ENCODE assay signal across 15 cellular contexts in the genomic region with DNA sequence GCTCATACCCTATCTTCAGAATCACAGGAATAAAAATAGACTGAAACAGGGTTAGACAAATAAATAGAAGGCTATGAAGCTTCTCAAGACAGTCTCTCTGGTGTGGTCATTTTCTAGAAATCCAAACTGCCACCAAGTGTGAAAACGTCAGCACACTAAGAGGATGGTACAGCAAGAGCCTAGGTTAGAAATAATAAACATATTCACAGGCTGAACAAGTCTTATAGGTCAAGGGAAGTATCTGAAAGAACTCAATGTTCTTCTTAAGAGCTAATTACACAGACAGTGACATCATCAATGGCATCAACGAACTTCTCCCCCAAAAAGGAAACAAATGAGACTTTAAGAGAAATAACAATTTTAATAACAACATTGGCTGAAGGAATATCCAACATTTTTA. TPM values are rescaled to one million over a fixed set of nuclear protein-coding genes. Genes with fewer than 3 reads are reported as not detected.
"Had no signal": no experiment of that assay in that cellular context is flagged by ENCODE, and none has a peak within 500 bp of the region (broad histone marks: within the 10 kb centered on the region; RNA-seq: fewer than 3 reads in every experiment).

No MANE protein-coding gene starts in this region.

- H3K4me3 Mint-ChIP-seq: activated CD8-positive, alpha-beta T cell treated with anti-CD3 and anti-CD28 coated beads, Interleukin-2, amount 10 ng/mL, durations not matched to agents 7 days and 5 days; activated naive CD4-positive, alpha-beta T cell treated with anti-CD3 and anti-CD28 coated beads for 36 hours; activated naive CD8-positive, alpha-beta T cell; WTC11 had no signal

- H3K27me3 Mint-ChIP-seq: activated naive CD8-positive, alpha-beta T cell had no signal

- DNase-seq: activated CD4-positive, CD25-positive, alpha-beta regulatory T cell treated with anti-CD3 and anti-CD28 coated beads, Interleukin-2, amount 50 U/mL, for 72 hours; activated CD8-positive, alpha-beta memory T cell treated with anti-CD3 and anti-CD28 coated beads, Interleukin-2, amount 50 U/mL, for 48 hours; KG1; NCI-H2029; NCI-H510A; NK-92 treated with Interleukin-12 subunit alpha and Interleukin-12 subunit beta, amount 100 ng/mL, for 24 hours; RPMI8226; SW 1271 had no signal

- H3K9me3 Mint-ChIP-seq: activated naive CD4-positive, alpha-beta T cell treated with anti-CD3 and anti-CD28 coated beads for 36 hours; WTC11 had no signal

- H3K36me3 Mint-ChIP-seq: WTC11 had no signal

- ATAC-seq: Panc1, Right ventricle myocardium inferior had no signal

- H3K27ac Mint-ChIP-seq: activated CD8-positive, alpha-beta T cell treated with anti-CD3 and anti-CD28 coated beads, Interleukin-2, amount 10 ng/mL, durations not matched to agents 7 days and 5 days; activated naive CD4-positive, alpha-beta T cell treated with anti-CD3 and anti-CD28 coated beads for 36 hours; activated naive CD8-positive, alpha-beta T cell; WTC11 had no signal

RNA-seq across cellular contexts. Expression of a gene that starts 26.9 kb away (rescaled TPM):
- total RNA-seq: LHCN-M2 had no signal
